Comparison of ENCODE assay signal across 8 cellular contexts in genomic region chr21:25350056-25350455, GRCh38.
DNase-seq lines count a peak whose midpoint lies in the region; ATAC-seq and TF ChIP-seq lines count a peak whose summit lies in the region.

No MANE protein-coding gene starts in this region.

- no peak overlapping the region for H3K4me3 Mint-ChIP-seq in naive thymus-derived CD8-positive, alpha-beta T cell

- TF ChIP-seq CTCF in dorsolateral prefrontal cortex (IDR thresholded peaks at IDR 0.05 in 54 of 56, conservative IDR thresholded peaks at IDR 0.05 in 2 of 56; ENCODE audit: low read depth in 1 of 56, partially characterized antibody in 56 of 56): peak in 3 of 56 donors; percentile 11 to 25 (median 17)

- intact Hi-C loops in dorsolateral prefrontal cortex (cut with DNase I): no loop called here

- POLR2A ChIA-PET in naive thymus-derived CD8-positive, alpha-beta T cell (lab: Charles Lee): no interaction called here

- H3K27me3 ChIP-seq in MG63 (no peaks in the 10 kb centered on the region), dorsolateral prefrontal cortex (no peaks in the 10 kb centered on the region)

- peaks cover 0 to 11% (median 2%) of the 10 kb centered on the region in 9 donors for H3K9me3 Mint-ChIP-seq in naive thymus-derived CD8-positive, alpha-beta T cell

- H3K27ac ChIP-seq in dorsolateral prefrontal cortex: no peak overlapping the region

- no peaks in the 10 kb centered on the region; the same call in 1 of the 2 replicates for H3K9me3 ChIP-seq in MG63

- no peaks in the 10 kb centered on the region for H3K4me1 Mint-ChIP-seq in naive thymus-derived CD8-positive, alpha-beta T cell

- H3K27me3 Mint-ChIP-seq in naive thymus-derived CD8-positive, alpha-beta T cell: peaks cover 5 to 36% (median 12%) of the 10 kb centered on the region in 5 donors

- no peak overlapping the region for H3K27ac Mint-ChIP-seq in naive thymus-derived CD8-positive, alpha-beta T cell

- H3K36me3 ChIP-seq in MG63: no peaks in the 10 kb centered on the region

- no peaks in the 10 kb centered on the region for H3K36me3 Mint-ChIP-seq in naive thymus-derived CD8-positive, alpha-beta T cell

- DNase-seq in DMS 273 (lab: John Stamatoyannopoulos, UW; ENCODE audit: unreplicated experiment) (peak; percentile 33), DMS 273 treated with DMSO at 0.1 percent for 48 hours (lab: John Stamatoyannopoulos, UW) (no peak), MG63 (peak; percentile 35), astrocyte of the hippocampus (ENCODE audit: low read depth, low spot score) (peak; percentile 54), dorsolateral prefrontal cortex (no peak), cerebellar nuclear complex (lab: John Stamatoyannopoulos, UW) (no peak)
- peak; percentile 24 to 33 (median 28) for DNase-seq in stimulated activated CD4-positive, alpha-beta T cell treated with anti-CD3 and anti-CD28 coated beads, Interleukin-12 subunit alpha, Interleukin-12 subunit beta, amount 100 ng/mL, for 48 hours (ENCODE audit: low read depth in 2 of 3, low spot score in 1 of 3)
- DNase-seq in naive thymus-derived CD8-positive, alpha-beta T cell: no peak

- ATAC-seq in naive thymus-derived CD8-positive, alpha-beta T cell: no peak

- H3K4me3 ChIP-seq in MG63 (no peak overlapping the region), dorsolateral prefrontal cortex (no peak overlapping the region)

Comparison
In these comparisons a context has a peak if more than half of its experiments do, and no peak if none do; other contexts are left out.
1. DNase-seq: peak in DMS 273 (single experiment), MG63 (single experiment), astrocyte of the hippocampus (single experiment) and stimulated activated CD4-positive, alpha-beta T cell treated with anti-CD3 and anti-CD28 coated beads, Interleukin-12 subunit alpha, Interleukin-12 subunit beta, amount 100 ng/mL, for 48 hours (3 of 3); none in DMS 273 treated with DMSO at 0.1 percent for 48 hours (single experiment), dorsolateral prefrontal cortex (0 of 10), cerebellar nuclear complex (0 of 2) and naive thymus-derived CD8-positive, alpha-beta T cell (0 of 10).